Comparison of ENCODE assay signal across 1 cellular context in genomic region chr16:50884066-50884860, GRCh38.
TF ChIP-seq lines count a peak whose summit lies in the region.

No MANE protein-coding gene starts in this region.

TF ChIP-seq in IMR-90, 13 proteins besides CTCF, POLR2A, EP300 and RAD21 (continued from another document):
- TF ChIP-seq, protein P1, sequence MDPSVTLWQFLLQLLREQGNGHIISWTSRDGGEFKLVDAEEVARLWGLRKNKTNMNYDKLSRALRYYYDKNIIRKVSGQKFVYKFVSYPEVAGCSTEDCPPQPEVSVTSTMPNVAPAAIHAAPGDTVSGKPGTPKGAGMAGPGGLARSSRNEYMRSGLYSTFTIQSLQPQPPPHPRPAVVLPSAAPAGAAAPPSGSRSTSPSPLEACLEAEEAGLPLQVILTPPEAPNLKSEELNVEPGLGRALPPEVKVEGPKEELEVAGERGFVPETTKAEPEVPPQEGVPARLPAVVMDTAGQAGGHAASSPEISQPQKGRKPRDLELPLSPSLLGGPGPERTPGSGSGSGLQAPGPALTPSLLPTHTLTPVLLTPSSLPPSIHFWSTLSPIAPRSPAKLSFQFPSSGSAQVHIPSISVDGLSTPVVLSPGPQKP (IDR thresholded peaks at IDR 0.05; ENCODE audit: borderline replicate concordance, low read depth, low read length) = no peak
- TF ChIP-seq MAZ (IDR thresholded peaks at IDR 0.05; ENCODE audit: borderline replicate concordance, low read depth, low read length) = no peak
- no peak for TF ChIP-seq MXI1 (IDR thresholded peaks at IDR 0.05; ENCODE audit: borderline replicate concordance, low read depth, low read length)
- no peak for TF ChIP-seq SMC3 (IDR thresholded peaks at IDR 0.05; ENCODE audit: low read depth, low read length)
- no peak for TF ChIP-seq RFX5 (IDR thresholded peaks at IDR 0.05; ENCODE audit: low read depth, low read length)
- no peak for TF ChIP-seq MAFK (IDR thresholded peaks at IDR 0.05; ENCODE audit: low read depth, low read length)
- TF ChIP-seq NFE2L2 (IDR thresholded peaks at IDR 0.05; ENCODE audit: low read depth, low read length) = no peak
- no peak for TF ChIP-seq CHD1 (IDR thresholded peaks at IDR 0.05; ENCODE audit: low read depth, low read length)
